8 cellular contexts compared by ENCODE assay signal in genomic region chr1:228463559-228464455, GRCh38. TPM values are rescaled to one million over a fixed set of nuclear protein-coding genes. Genes with fewer than 3 reads are reported as not detected.
DNase-seq lines count a peak whose midpoint lies in the region; ATAC-seq and TF ChIP-seq lines count a peak whose summit lies in the region.

No MANE protein-coding gene starts in this region.

- H3K36me3 Mint-ChIP-seq in CD4-positive, alpha-beta memory T cell, result no peaks in the 10 kb centered on the region
- H3K36me3 Mint-ChIP-seq in T-helper 17 cell (ENCODE audit: low read depth), result no peaks in the 10 kb centered on the region
- no peaks in the 10 kb centered on the region for H3K36me3 Mint-ChIP-seq in chondrocyte (ENCODE audit: low read depth)

- peaks cover 0 to under 1% (median 0%) of the 10 kb centered on the region in 8 donors for H3K9me3 Mint-ChIP-seq in CD4-positive, alpha-beta memory T cell
- H3K9me3 Mint-ChIP-seq in chondrocyte (ENCODE audit: low read depth), result no peaks in the 10 kb centered on the region

- peak overlapping the region; percentile 10 for H3K27ac ChIP-seq in CD4-positive, alpha-beta memory T cell (ENCODE audit: low read depth, low read length)

- peak overlapping the region; percentile 68 to 92 (median 84) for H3K27ac Mint-ChIP-seq in CD4-positive, alpha-beta memory T cell
- H3K27ac Mint-ChIP-seq in T-helper 17 cell (peak overlapping the region; percentile 85), chondrocyte (ENCODE audit: unreplicated experiment) (no peak overlapping the region)

- peak overlapping the region; percentile 51 to 85 for H3K4me3 ChIP-seq in CD4-positive, alpha-beta memory T cell (ENCODE audit: low read length in 2 of 2)
- H3K4me3 ChIP-seq in mucosa of descending colon, result no peak overlapping the region

- H3K4me1 Mint-ChIP-seq in CD4-positive, alpha-beta memory T cell, result peaks cover 33 to 64% (median 50%) of the 10 kb centered on the region in 4 donors
- peaks cover 47% of the 10 kb centered on the region for H3K4me1 Mint-ChIP-seq in T-helper 17 cell
- H3K4me1 Mint-ChIP-seq in chondrocyte (ENCODE audit: low read depth), result peaks cover 22% of the 10 kb centered on the region

- H3K36me3 ChIP-seq in CD4-positive, alpha-beta memory T cell (ENCODE audit: insufficient read depth, low read length), result no peaks in the 10 kb centered on the region
- H3K36me3 ChIP-seq in mucosa of descending colon (ENCODE audit: low read depth), result no peaks in the 10 kb centered on the region

- no peaks in the 10 kb centered on the region for H3K9me3 ChIP-seq in CD4-positive, alpha-beta memory T cell (ENCODE audit: control insufficient read depth in 1 of 2, low read length in 2 of 2)
- H3K9me3 ChIP-seq in T-helper 17 cell (ENCODE audit: control insufficient read depth, low read length, poor library complexity, severe bottlenecking), result no peaks in the 10 kb centered on the region
- H3K9me3 ChIP-seq in mucosa of descending colon, result no peaks in the 10 kb centered on the region

- ATAC-seq in GM19328 (IDR thresholded peaks at IDR 0.05; ENCODE audit: unreplicated experiment) (peak; percentile 40), HG03469 (IDR thresholded peaks at IDR 0.05; ENCODE audit: unreplicated experiment) (peak; percentile 40), T-helper 17 cell (peak; percentile 43), mucosa of descending colon (peak; percentile 56)

- CTCF ChIA-PET in CD4-positive, alpha-beta memory T cell (lab: Charles Lee; ENCODE audit: partially characterized antibody), result interaction anchor here (0.6 to 3.1 kb wide), 6 partner anchors 9 to 37 kb away, joined by 3 to 18 read pairs (median 8); partner anchors contain the start of gene RNF187

- peak; percentile 35 to 52 (median 42) for DNase-seq in CD4-positive, alpha-beta memory T cell
- DNase-seq in T-helper 17 cell (peak; percentile 23 to 45 (median 43)), chondrocyte (ENCODE audit: low spot score) (no peak), mucosa of descending colon (peak; percentile 19 to 70 (median 45)), LoVo (ENCODE audit: low spot score) (no peak), D341Med (ENCODE audit: low spot score) (no peak)

- H3K4me3 Mint-ChIP-seq in CD4-positive, alpha-beta memory T cell, result peak overlapping the region; percentile 81 to 88 (median 86)
- H3K4me3 Mint-ChIP-seq in T-helper 17 cell, result peak overlapping the region; percentile 93
- peak overlapping the region; percentile 78 for H3K4me3 Mint-ChIP-seq in chondrocyte (ENCODE audit: unreplicated experiment)

- intact Hi-C loops in CD4-positive, alpha-beta memory T cell (cut with micrococcal nuclease), result loop anchor here (1.0 to 2.0 kb wide), 2 partner anchors 23 to 57 kb away; partner anchors contain the start of genes RNF187 and TRIM11
- intact Hi-C loops in mucosa of descending colon (cut with DNase I, micrococcal nuclease), result no loop called here

- peaks cover 2 to 5% of the 10 kb centered on the region in 2 donors for H3K27me3 Mint-ChIP-seq in CD4-positive, alpha-beta memory T cell
- no peaks in the 10 kb centered on the region for H3K27me3 Mint-ChIP-seq in T-helper 17 cell
- peaks cover 33% of the 10 kb centered on the region for H3K27me3 Mint-ChIP-seq in chondrocyte (ENCODE audit: low read depth)

- H3K27me3 ChIP-seq in CD4-positive, alpha-beta memory T cell (ENCODE audit: insufficient read depth, low read length), result no peaks in the 10 kb centered on the region

- TF ChIP-seq CTCF in chondrocyte (IDR thresholded peaks at IDR 0.05) (no peak), mucosa of descending colon (IDR thresholded peaks at IDR 0.05) (no peak)

- POLR2A ChIA-PET in CD4-positive, alpha-beta memory T cell (lab: Charles Lee; ENCODE audit: partially characterized antibody), result interaction anchor here (1.0 to 3.9 kb wide), 8 partner anchors 8 to 380 kb away, joined by 3 to 70 read pairs (median 6); partner anchors contain the start of genes GUK1, IBA57, RNF187 and TRIM11

- peaks cover 42% of the 10 kb centered on the region for H3K4me1 ChIP-seq in CD4-positive, alpha-beta memory T cell (ENCODE audit: insufficient read depth, low read length)
- peaks cover 8% of the 10 kb centered on the region for H3K4me1 ChIP-seq in mucosa of descending colon (ENCODE audit: low read depth)

RNA-seq across cellular contexts. Expression of gene RNF187, which starts 23.4 kb away (rescaled TPM):
- 10 to 100 TPM; 67.4 to 73.4 TPM for total RNA-seq in CD4-positive, alpha-beta memory T cell
- polyA plus RNA-seq in CD4-positive, alpha-beta memory T cell, result 10 to 100 TPM; 15.3 to 46.4 TPM
- total RNA-seq in T-helper 17 cell (10 to 100 TPM; 65.6 to 77.8 TPM), chondrocyte (124 to 196 TPM (median 193 TPM) in 3 replicates), mucosa of descending colon (10 to 100 TPM; 67.7 to 84.0 (median 68.4) TPM)

RNA-seq across cellular contexts. Expression of gene TRIM17, which starts 47.1 kb away (rescaled TPM):
- under 1 TPM; 0.69 to 0.76 TPM for total RNA-seq in CD4-positive, alpha-beta memory T cell
- polyA plus RNA-seq in CD4-positive, alpha-beta memory T cell, result under 1 TPM in 1 of 2 donors, not detected in 1; 0.25 TPM
- total RNA-seq in T-helper 17 cell (1 to 10 TPM in 1 of 2 donors, under 1 TPM in 1; 0.47 to 2.0 TPM), chondrocyte (0.28 to 0.35 TPM in 2 of 3 replicates, not detected in the other), mucosa of descending colon (under 1 TPM in 2 of 3 donors, not detected in 1; 0.39 to 0.76 TPM)

RNA-seq across cellular contexts. Expression of gene TRIM11, which starts 57.2 kb away (rescaled TPM):
- 10 to 100 TPM; 56.6 to 61.7 TPM for total RNA-seq in CD4-positive, alpha-beta memory T cell
- polyA plus RNA-seq in CD4-positive, alpha-beta memory T cell, result 10 to 100 TPM; 11.0 to 26.2 TPM
- total RNA-seq in T-helper 17 cell, result 10 to 100 TPM; 35.5 to 52.5 TPM
- 16.0 to 22.4 TPM (median 20.0 TPM) in 3 replicates for total RNA-seq in chondrocyte
- total RNA-seq in mucosa of descending colon, result 10 to 100 TPM; 32.1 to 40.4 (median 35.0) TPM

Comparison
In these comparisons a context has a peak if more than half of its experiments do, and no peak if none do; other contexts are left out.
1. DNase-seq: peak in CD4-positive, alpha-beta memory T cell (5 of 5), T-helper 17 cell (3 of 3) and mucosa of descending colon (3 of 3); none in chondrocyte (single experiment), LoVo (single experiment) and D341Med (single experiment).
2. Peak in every context shown above with its lines, with median percentiles within 50 percentile points of each other: H3K4me3 Mint-ChIP-seq and ATAC-seq.